ENCODE assay signal across 1 cellular context in the genomic region with DNA sequence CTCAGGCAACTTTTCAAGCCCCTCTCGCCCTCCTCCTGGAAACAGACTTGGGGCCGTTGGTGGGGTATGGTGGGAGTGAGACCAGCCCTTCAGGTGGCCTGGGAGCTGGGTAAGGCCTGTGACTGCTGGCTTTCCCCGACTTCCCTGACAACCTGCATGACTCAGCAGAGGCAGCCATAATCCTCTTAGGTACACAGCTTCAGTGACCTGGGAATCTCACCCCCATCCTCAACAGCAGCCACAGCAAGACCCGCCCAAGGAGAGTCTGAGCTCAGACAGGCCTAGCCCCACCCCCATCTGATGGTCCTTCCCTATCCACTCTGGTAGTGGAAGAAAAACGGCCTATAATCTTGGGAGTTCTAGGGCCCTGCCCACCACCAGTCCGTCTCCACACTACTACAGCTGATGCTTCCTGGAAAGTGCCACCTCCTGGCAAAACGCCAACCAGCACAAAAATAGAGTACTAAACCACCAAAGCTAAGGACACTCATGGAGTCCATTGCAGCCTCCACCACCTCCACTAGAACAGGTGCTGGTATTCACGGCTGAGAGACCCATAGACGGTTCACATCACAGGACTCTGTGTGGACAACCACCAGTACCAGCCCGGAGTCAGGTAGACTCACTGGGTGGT.
A peak's percentile ranks its signal among the peaks of the same experiment; 100 is the strongest.
TF ChIP-seq lines count a peak whose summit lies in the region.

No MANE protein-coding gene starts in this region.

TF ChIP-seq in A549, 52 proteins besides CTCF, POLR2A, EP300 and RAD21 (continued from another document):
- TF ChIP-seq, protein P1, sequence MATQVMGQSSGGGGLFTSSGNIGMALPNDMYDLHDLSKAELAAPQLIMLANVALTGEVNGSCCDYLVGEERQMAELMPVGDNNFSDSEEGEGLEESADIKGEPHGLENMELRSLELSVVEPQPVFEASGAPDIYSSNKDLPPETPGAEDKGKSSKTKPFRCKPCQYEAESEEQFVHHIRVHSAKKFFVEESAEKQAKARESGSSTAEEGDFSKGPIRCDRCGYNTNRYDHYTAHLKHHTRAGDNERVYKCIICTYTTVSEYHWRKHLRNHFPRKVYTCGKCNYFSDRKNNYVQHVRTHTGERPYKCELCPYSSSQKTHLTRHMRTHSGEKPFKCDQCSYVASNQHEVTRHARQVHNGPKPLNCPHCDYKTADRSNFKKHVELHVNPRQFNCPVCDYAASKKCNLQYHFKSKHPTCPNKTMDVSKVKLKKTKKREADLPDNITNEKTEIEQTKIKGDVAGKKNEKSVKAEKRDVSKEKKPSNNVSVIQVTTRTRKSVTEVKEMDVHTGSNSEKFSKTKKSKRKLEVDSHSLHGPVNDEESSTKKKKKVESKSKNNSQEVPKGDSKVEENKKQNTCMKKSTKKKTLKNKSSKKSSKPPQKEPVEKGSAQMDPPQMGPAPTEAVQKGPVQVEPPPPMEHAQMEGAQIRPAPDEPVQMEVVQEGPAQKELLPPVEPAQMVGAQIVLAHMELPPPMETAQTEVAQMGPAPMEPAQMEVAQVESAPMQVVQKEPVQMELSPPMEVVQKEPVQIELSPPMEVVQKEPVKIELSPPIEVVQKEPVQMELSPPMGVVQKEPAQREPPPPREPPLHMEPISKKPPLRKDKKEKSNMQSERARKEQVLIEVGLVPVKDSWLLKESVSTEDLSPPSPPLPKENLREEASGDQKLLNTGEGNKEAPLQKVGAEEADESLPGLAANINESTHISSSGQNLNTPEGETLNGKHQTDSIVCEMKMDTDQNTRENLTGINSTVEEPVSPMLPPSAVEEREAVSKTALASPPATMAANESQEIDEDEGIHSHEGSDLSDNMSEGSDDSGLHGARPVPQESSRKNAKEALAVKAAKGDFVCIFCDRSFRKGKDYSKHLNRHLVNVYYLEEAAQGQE (IDR thresholded peaks at IDR 0.05), result no peak
- TF ChIP-seq KDM1A (IDR thresholded peaks at IDR 0.05; ENCODE audit: low read depth) (no peak), RFX5 (IDR thresholded peaks at IDR 0.05) (no peak), RCOR1 (IDR thresholded peaks at IDR 0.05; ENCODE audit: low read depth, low read length) (no peak), ZFP36 (IDR thresholded peaks at IDR 0.05; ENCODE audit: borderline replicate concordance, partially characterized antibody) (no peak), MAFK (IDR thresholded peaks at IDR 0.05; ENCODE audit: partially characterized antibody) (peak; percentile 47)
- TF ChIP-seq, protein P2, sequence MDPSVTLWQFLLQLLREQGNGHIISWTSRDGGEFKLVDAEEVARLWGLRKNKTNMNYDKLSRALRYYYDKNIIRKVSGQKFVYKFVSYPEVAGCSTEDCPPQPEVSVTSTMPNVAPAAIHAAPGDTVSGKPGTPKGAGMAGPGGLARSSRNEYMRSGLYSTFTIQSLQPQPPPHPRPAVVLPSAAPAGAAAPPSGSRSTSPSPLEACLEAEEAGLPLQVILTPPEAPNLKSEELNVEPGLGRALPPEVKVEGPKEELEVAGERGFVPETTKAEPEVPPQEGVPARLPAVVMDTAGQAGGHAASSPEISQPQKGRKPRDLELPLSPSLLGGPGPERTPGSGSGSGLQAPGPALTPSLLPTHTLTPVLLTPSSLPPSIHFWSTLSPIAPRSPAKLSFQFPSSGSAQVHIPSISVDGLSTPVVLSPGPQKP (IDR thresholded peaks at IDR 0.05; ENCODE audit: low read depth, low read length), result no peak
